In genomic region chrX:12974797-12975669, GRCh38 we compare ENCODE assay signal across 1 cellular context.
TF ChIP-seq lines count a peak whose summit lies in the region.

TMSB4X (plus strand) TSS chrX:12975110.

TF ChIP-seq in A549, 52 proteins besides CTCF, POLR2A, EP300 and RAD21 (continued from another document):
- TF ChIP-seq REST (IDR thresholded peaks at IDR 0.05) (peak; percentile 29; the same call in 1 of the 2 replicates), TP53 (CRISPR knock-in tag; IDR thresholded peaks at IDR 0.05) (peak; percentile 78; the same call in 1 of the 2 replicates), RARB (CRISPR knock-in tag; IDR thresholded peaks at IDR 0.05) (peak; percentile 54; the same call in 1 of the 2 replicates), JUN (IDR thresholded peaks at IDR 0.05) (peak; percentile 76 to 99; a peak in 4 of 5 replicates), HOXB13 (CRISPR knock-in tag; IDR thresholded peaks at IDR 0.05; ENCODE audit: low read depth) (no peak), HEYL (CRISPR knock-in tag; IDR thresholded peaks at IDR 0.05) (no peak), TFCP2L1 (CRISPR knock-in tag; IDR thresholded peaks at IDR 0.05) (peak; percentile 86; the same call in 1 of the 2 replicates), EHF (CRISPR knock-in tag; IDR thresholded peaks at IDR 0.05) (no peak), CBX2 (IDR thresholded peaks at IDR 0.05; ENCODE audit: borderline replicate concordance, low read depth) (no peak), FOSL2 (IDR thresholded peaks at IDR 0.05) (no peak), FOSL2 (CRISPR knock-in tag; IDR thresholded peaks at IDR 0.05) (peak; percentile 17; the same call in 1 of the 2 replicates), NPAS2 (CRISPR knock-in tag; IDR thresholded peaks at IDR 0.05; ENCODE audit: borderline replicate concordance) (no peak), SMC3 (IDR thresholded peaks at IDR 0.05) (no peak), EHMT2 (IDR thresholded peaks at IDR 0.05; ENCODE audit: low read depth) (no peak), MYC (IDR thresholded peaks at IDR 0.05; ENCODE audit: borderline replicate concordance, low read length) (no peak), CHD4 (IDR thresholded peaks at IDR 0.05; ENCODE audit: borderline replicate concordance) (no peak), HMGXB4 (CRISPR knock-in tag; IDR thresholded peaks at IDR 0.05; ENCODE audit: borderline replicate concordance) (peak; percentile 16; the same call in 1 of the 2 replicates), SREBF2 (IDR thresholded peaks at IDR 0.05) (no peak), ZSCAN20 (CRISPR knock-in tag; IDR thresholded peaks at IDR 0.05) (no peak)
TF ChIP-seq in A549: peak in this region for 13.
